In genomic region chr11:60914620-60915249, GRCh38 we compare ENCODE assay signal across 8 cellular contexts. TPM values are rescaled to one million over a fixed set of nuclear protein-coding genes. Genes with fewer than 3 reads are reported as not detected.
DNase-seq lines count a peak whose midpoint lies in the region; ATAC-seq, FAIRE-seq and TF ChIP-seq lines count a peak whose summit lies in the region.

No MANE protein-coding gene starts in this region.

- no peak for FAIRE-seq in K562 (lab: Jason Lieb, UNC)

- H3K27ac Mint-ChIP-seq in immature natural killer cell = peak overlapping the region; percentile 86 to 98 (median 92)
- peak overlapping the region; percentile 95 for H3K27ac Mint-ChIP-seq in stimulated activated memory B cell treated with anti-CD40 and anti-IgM and Interleukin-4, amounts not matched to agents 10 μg/mL and 1 μg/mL and 100 μg/mL, for 72 hours

- CTCF ChIA-PET in RWPE1 (lab: Yijun Ruan, JAX) = interaction anchor here (0.6 to 1.6 kb wide), 4 partner anchors 27 to 216 kb away, joined by 3 to 5 read pairs (median 4); no protein-coding TSS in a partner anchor
- CTCF ChIA-PET in K562 (lab: Yijun Ruan, JAX; ENCODE audit: low intra/inter-chr PET ratio) = interaction anchor here (0.7 kb wide), 1 partner anchor 258 kb away, joined by 3 read pairs; no protein-coding TSS in a partner anchor

- intact Hi-C loops in K562 (cut with micrococcal nuclease) = loop anchor here (2.0 kb wide), 1 partner anchor 50 kb away; no protein-coding TSS in a partner anchor

- BruUV-seq in K562 (replicated peaks; lab: Mats Ljungman, UMichigan) = no TSS peak

- H3K9me3 Mint-ChIP-seq in immature natural killer cell = no peaks in the 10 kb centered on the region
- peaks cover 3% of the 10 kb centered on the region for H3K9me3 Mint-ChIP-seq in stimulated activated memory B cell treated with anti-CD40 and anti-IgM and Interleukin-4, amounts not matched to agents 10 μg/mL and 1 μg/mL and 100 μg/mL, for 72 hours

- in situ Hi-C loops in K562 (cut with MboI) = no loop called here

- 5% methylated on average over 27 of the region's 32 CpGs for WGBS in K562 (ENCODE audit: insufficient coverage, low coverage, missing lambda C conversion rate)

- no peak for TF ChIP-seq CTCF in RWPE1 (conservative IDR thresholded peaks at IDR 0.05; ENCODE audit: low read depth)
- no peak for TF ChIP-seq CTCF in K562 (IDR thresholded peaks at IDR 0.05 in 2 of 3, conservative IDR thresholded peaks at IDR 0.05 in 1 of 3; ENCODE audit: insufficient read depth in 2 of 3, low read depth in 1 of 3, low read length in 3 of 3)

- no peak for TF ChIP-seq EP300 in K562 (IDR thresholded peaks at IDR 0.05; ENCODE audit: low read length)

- no peaks in the 10 kb centered on the region for H3K27me3 ChIP-seq in K562 (ENCODE audit: control insufficient read depth in 2 of 2, insufficient read depth in 2 of 2, low read length in 2 of 2)

- ATAC-seq in HG02610 (IDR thresholded peaks at IDR 0.05; ENCODE audit: unreplicated experiment) (peak; percentile 1), K562 (peak; percentile 55), HG02970 (IDR thresholded peaks at IDR 0.05; ENCODE audit: low FRiP score, unreplicated experiment) (no peak), GM18520 (IDR thresholded peaks at IDR 0.05; ENCODE audit: unreplicated experiment) (no peak)
- peak; percentile 10 for ATAC-seq in stimulated activated memory B cell treated with anti-CD40 and anti-IgM and Interleukin-4, amounts not matched to agents 10 μg/mL and 1 μg/mL and 100 μg/mL, for 72 hours

- peak overlapping the region; percentile 89 for H3K27ac ChIP-seq in RWPE1
- H3K27ac ChIP-seq in K562 (ENCODE audit: extremely low read depth, low read depth, low read length) = peak overlapping the region; percentile 93

- H3K4me3 Mint-ChIP-seq in immature natural killer cell = peak overlapping the region; percentile 90 to 99 (median 98)
- H3K4me3 Mint-ChIP-seq in stimulated activated memory B cell treated with anti-CD40 and anti-IgM and Interleukin-4, amounts not matched to agents 10 μg/mL and 1 μg/mL and 100 μg/mL, for 72 hours = peak overlapping the region; percentile 94

- H3K9me3 ChIP-seq in K562 (replicated peaks; ENCODE audit: control insufficient read depth, insufficient read depth, low read depth, low read length) = peaks cover 8% of the 10 kb centered on the region

- H3K9ac ChIP-seq in K562 (ENCODE audit: insufficient read depth in 1 of 2, low read depth in 2 of 2, low read length in 2 of 2) = peak overlapping the region; percentile 91 to 96

- POLR2A ChIA-PET in RWPE1 (lab: Yijun Ruan, JAX; ENCODE audit: low non-redundant PET) = interaction anchor here (0.7 to 0.9 kb wide), 2 partner anchors 9 to 124 kb away, joined by 3 to 4 read pairs; no protein-coding TSS in a partner anchor
- POLR2A ChIA-PET in K562 (lab: Yijun Ruan, JAX) = interaction anchor here (0.5 to 2.3 kb wide), 10 partner anchors 9 to 470 kb away, joined by 3 to 14 read pairs (median 4); partner anchors contain the start of genes PRPF19, TMEM132A and VPS37C

- DNase-seq in ELR (ENCODE audit: low read depth) = peak; percentile 63
- peak; percentile 46 for DNase-seq in RWPE1 (ENCODE audit: low spot score)
- peak; percentile 35 to 64 (median 58) for DNase-seq in K562 (ENCODE audit: extremely low read depth in 1 of 4, low spot score in 3 of 4)
- peak; percentile 39 to 46 (median 43) for DNase-seq in immature natural killer cell

- H3K4me3 ChIP-seq in K562 = peak overlapping the region; percentile 50

- no peak for TF ChIP-seq RAD21 in K562 (CRISPR knock-in tag; conservative IDR thresholded peaks at IDR 0.05 in 1 of 2, IDR thresholded peaks at IDR 0.05 in 1 of 2)

- H3K4me1 ChIP-seq in K562 (replicated peaks in 1 of 2; ENCODE audit: control insufficient read depth in 2 of 2, insufficient read depth in 2 of 2, low read length in 2 of 2) = peaks cover 17 to 29% of the 10 kb centered on the region in 2 experiments; a peak in 4 of 5 replicates

- no peak for TF ChIP-seq POLR2A in K562 (conservative IDR thresholded peaks at IDR 0.05)

- peaks cover 54% of the 10 kb centered on the region for H3K79me2 ChIP-seq in K562 (ENCODE audit: control insufficient read depth, insufficient read depth, low read length)

- H2AFZ ChIP-seq in K562 (ENCODE audit: low read depth, low read length) = peak overlapping the region; percentile 100

- peaks cover 63 to 67% of the 10 kb centered on the region in 2 donors for H3K4me1 Mint-ChIP-seq in immature natural killer cell
- H3K4me1 Mint-ChIP-seq in stimulated activated memory B cell treated with anti-CD40 and anti-IgM and Interleukin-4, amounts not matched to agents 10 μg/mL and 1 μg/mL and 100 μg/mL, for 72 hours = peaks cover 79% of the 10 kb centered on the region

- H3K27me3 Mint-ChIP-seq in immature natural killer cell (ENCODE audit: low read depth in 3 of 3) = peaks cover 6 to 9% (median 7%) of the 10 kb centered on the region in 3 donors
- no peaks in the 10 kb centered on the region for H3K27me3 Mint-ChIP-seq in stimulated activated memory B cell treated with anti-CD40 and anti-IgM and Interleukin-4, amounts not matched to agents 10 μg/mL and 1 μg/mL and 100 μg/mL, for 72 hours

- H3K4me2 ChIP-seq in K562 (ENCODE audit: insufficient read depth, low read length) = peak overlapping the region; percentile 94

- H3K36me3 ChIP-seq in K562 (ENCODE audit: control insufficient read depth, insufficient read depth, low read length) = peaks cover 25% of the 10 kb centered on the region

- H3K9me1 ChIP-seq in K562 (ENCODE audit: control insufficient read depth, insufficient read depth, low read length) = no peaks in the 10 kb centered on the region

- H4K20me1 ChIP-seq in K562 (replicated peaks; ENCODE audit: control insufficient read depth, insufficient read depth, low read length) = peaks cover 5% of the 10 kb centered on the region; the same call in 1 of the 2 replicates

- peaks cover 0 to 4% (median 4%) of the 10 kb centered on the region in 3 donors for H3K36me3 Mint-ChIP-seq in immature natural killer cell
- H3K36me3 Mint-ChIP-seq in stimulated activated memory B cell treated with anti-CD40 and anti-IgM and Interleukin-4, amounts not matched to agents 10 μg/mL and 1 μg/mL and 100 μg/mL, for 72 hours = peaks cover 18% of the 10 kb centered on the region

RNA-seq across cellular contexts. Expression of gene TMEM109, which starts 0.8 kb away (rescaled TPM):
- 15.1 and 39.4 TPM in 2 replicates for total RNA-seq in K562 (2011; cell fraction: chromatin; rRNA removed; ENCODE audit: low replicate concordance)
- total RNA-seq in K562 (2011; cell fraction: nucleolus; rRNA removed) = 48.2 and 68.0 TPM in 2 replicates
- total RNA-seq in K562 (2011; cell fraction: nucleoplasm; rRNA removed) = 65.5 and 90.9 TPM in 2 replicates
- total RNA-seq in K562 (2014; rRNA removed) (26.8 and 48.2 TPM in 2 replicates), K562 (2014; rRNA removed; fragmentation: Illumina TruSeq; extraction: Trizol) (23.3 and 30.5 TPM in 2 replicates), K562 (2015; rRNA removed; fragmentation: Illumina TruSeq; extraction: Trizol) (31.3 and 32.7 TPM in 2 replicates), K562 (2021) (69.8 and 79.0 TPM in 2 replicates)
- polyA plus RNA-seq in K562 (2011; rRNA removed) (16.2 and 24.9 TPM in 2 replicates), K562 (2014; fragmentation: Illumina TruSeq; extraction: Trizol) (71.3 and 83.1 TPM in 2 replicates), K562 (2014; fragmentation: Nextera tagmentation; extraction: Ambion mirVana) (10 to 100 TPM in 1 of 2 experiments, 1 to 10 TPM in 1; 9.2 to 18.3 TPM), K562 (2014; rRNA removed) (31.7 and 44.0 TPM in 2 replicates), immature natural killer cell (100 to 1,000 TPM; 292 to 631 (median 400) TPM)
- 21.6 and 39.6 TPM in 2 replicates for polyA plus RNA-seq in K562 (2011; cell fraction: cytosol; rRNA removed)
- 16.5 and 20.7 TPM in 2 replicates for polyA plus RNA-seq in K562 (2011; cell fraction: nucleus; rRNA removed)
- polyA plus RNA-seq in K562 (2012) = 43.2 and 51.4 TPM in 2 replicates
- 10.7 and 12.1 TPM in 2 replicates for polyA minus RNA-seq in K562 (2011; rRNA and poly(A)+ RNA removed)
- polyA minus RNA-seq in K562 (2011; cell fraction: cytosol; rRNA and poly(A)+ RNA removed) = 20.4 and 24.0 TPM in 2 replicates
- 5.5 and 8.0 TPM in 2 replicates for polyA minus RNA-seq in K562 (2011; cell fraction: nucleus; rRNA and poly(A)+ RNA removed)

RNA-seq across cellular contexts. Expression of gene PRPF19, which starts 8.3 kb away (rescaled TPM):
- 44.6 and 81.5 TPM in 2 replicates for total RNA-seq in K562 (2011; cell fraction: chromatin; rRNA removed; ENCODE audit: low replicate concordance)
- 57.1 and 61.7 TPM in 2 replicates for total RNA-seq in K562 (2011; cell fraction: nucleolus; rRNA removed)
- 54.4 and 88.4 TPM in 2 replicates for total RNA-seq in K562 (2011; cell fraction: nucleoplasm; rRNA removed)
- 93.5 and 122 TPM in 2 replicates for total RNA-seq in K562 (2014; rRNA removed)
- total RNA-seq in K562 (2014; rRNA removed; fragmentation: Illumina TruSeq; extraction: Trizol) = 58.4 and 68.0 TPM in 2 replicates
- total RNA-seq in K562 (2015; rRNA removed; fragmentation: Illumina TruSeq; extraction: Trizol) = 84.9 and 89.6 TPM in 2 replicates
- total RNA-seq in K562 (2021) = 193 and 208 TPM in 2 replicates
- 31.5 and 61.8 TPM in 2 replicates for polyA plus RNA-seq in K562 (2011; rRNA removed)
- polyA plus RNA-seq in K562 (2011; cell fraction: cytosol; rRNA removed) = 40.2 and 96.7 TPM in 2 replicates
- polyA plus RNA-seq in K562 (2011; cell fraction: nucleus; rRNA removed) = 41.7 and 70.4 TPM in 2 replicates
- polyA plus RNA-seq in K562 (2012) = 146 and 194 TPM in 2 replicates
- 212 and 213 TPM in 2 replicates for polyA plus RNA-seq in K562 (2014; fragmentation: Illumina TruSeq; extraction: Trizol)
- polyA plus RNA-seq in K562 (2014; fragmentation: Nextera tagmentation; extraction: Ambion mirVana) = 10 to 100 TPM in 1 of 2 experiments, 1 to 10 TPM in 1; 9.4 to 16.5 TPM
- 73.1 and 73.2 TPM in 2 replicates for polyA plus RNA-seq in K562 (2014; rRNA removed)
- polyA minus RNA-seq in K562 (2011; rRNA and poly(A)+ RNA removed) = 23.9 and 28.7 TPM in 2 replicates
- 53.3 and 75.9 TPM in 2 replicates for polyA minus RNA-seq in K562 (2011; cell fraction: cytosol; rRNA and poly(A)+ RNA removed)
- polyA minus RNA-seq in K562 (2011; cell fraction: nucleus; rRNA and poly(A)+ RNA removed) = 41.1 and 43.4 TPM in 2 replicates
- 10 to 100 TPM in 2 of 3 donors, 1 to 10 TPM in 1; 8.9 to 15.2 (median 13.6) TPM for polyA plus RNA-seq in immature natural killer cell

RNA-seq across cellular contexts. Expression of gene TMEM132A, which starts 9.5 kb away (rescaled TPM):
- 0.77 and 2.6 TPM in 2 replicates for total RNA-seq in K562 (2011; cell fraction: chromatin; rRNA removed; ENCODE audit: low replicate concordance)
- 1.4 and 2.5 TPM in 2 replicates for total RNA-seq in K562 (2011; cell fraction: nucleolus; rRNA removed)
- total RNA-seq in K562 (2011; cell fraction: nucleoplasm; rRNA removed) = 1.2 and 2.1 TPM in 2 replicates
- total RNA-seq in K562 (2014; rRNA removed) = 0.12 and 0.14 TPM in 2 replicates
- total RNA-seq in K562 (2014; rRNA removed; fragmentation: Illumina TruSeq; extraction: Trizol) = not detected in 2 replicates
- total RNA-seq in K562 (2015; rRNA removed; fragmentation: Illumina TruSeq; extraction: Trizol) = 0.04 TPM in 1 of 2 replicates, not detected in the other
- total RNA-seq in K562 (2021) = 0.24 and 0.47 TPM in 2 replicates
- polyA plus RNA-seq in K562 (2011; rRNA removed) = 0.18 and 0.20 TPM in 2 replicates
- 0.03 and 0.30 TPM in 2 replicates for polyA plus RNA-seq in K562 (2011; cell fraction: cytosol; rRNA removed)
- polyA plus RNA-seq in K562 (2011; cell fraction: nucleus; rRNA removed) = 1.1 and 3.4 TPM in 2 replicates
- 0.12 and 0.26 TPM in 2 replicates for polyA plus RNA-seq in K562 (2012)
- polyA plus RNA-seq in K562 (2014; fragmentation: Illumina TruSeq; extraction: Trizol) = not detected in 2 replicates
- not detected for polyA plus RNA-seq in K562 (2014; fragmentation: Nextera tagmentation; extraction: Ambion mirVana)
- polyA plus RNA-seq in K562 (2014; rRNA removed) = 0.93 and 1.1 TPM in 2 replicates
- polyA minus RNA-seq in K562 (2011; rRNA and poly(A)+ RNA removed) = 0.15 and 0.46 TPM in 2 replicates
- 0.73 and 1.4 TPM in 2 replicates for polyA minus RNA-seq in K562 (2011; cell fraction: cytosol; rRNA and poly(A)+ RNA removed)
- polyA minus RNA-seq in K562 (2011; cell fraction: nucleus; rRNA and poly(A)+ RNA removed) = 1.8 and 2.2 TPM in 2 replicates
- not detected for polyA plus RNA-seq in immature natural killer cell

RNA-seq across cellular contexts. Expression of gene SLC15A3, which starts 37.2 kb away (rescaled TPM):
- total RNA-seq in K562 (2011; cell fraction: chromatin; rRNA removed; ENCODE audit: low replicate concordance) = not detected in 2 replicates
- total RNA-seq in K562 (2011; cell fraction: nucleolus; rRNA removed) = not detected in 2 replicates
- total RNA-seq in K562 (2011; cell fraction: nucleoplasm; rRNA removed) = not detected in 2 replicates
- total RNA-seq in K562 (2014; rRNA removed) (not detected in 2 replicates), K562 (2014; rRNA removed; fragmentation: Illumina TruSeq; extraction: Trizol) (not detected in 2 replicates), K562 (2015; rRNA removed; fragmentation: Illumina TruSeq; extraction: Trizol) (not detected in 2 replicates), K562 (2021) (0.27 and 0.45 TPM in 2 replicates)
- polyA plus RNA-seq in K562 (2011; rRNA removed) (not detected in 2 replicates), K562 (2014; fragmentation: Illumina TruSeq; extraction: Trizol) (not detected in 2 replicates), K562 (2014; fragmentation: Nextera tagmentation; extraction: Ambion mirVana) (not detected), K562 (2014; rRNA removed) (0.07 TPM in 1 of 2 replicates, not detected in the other), immature natural killer cell (under 1 TPM in 2 of 3 donors, not detected in 1; 0.41 to 0.43 TPM)
- polyA plus RNA-seq in K562 (2011; cell fraction: cytosol; rRNA removed) = not detected in 2 replicates
- polyA plus RNA-seq in K562 (2011; cell fraction: nucleus; rRNA removed) = not detected in 2 replicates
- not detected in 2 replicates for polyA plus RNA-seq in K562 (2012)
- not detected in 2 replicates for polyA minus RNA-seq in K562 (2011; rRNA and poly(A)+ RNA removed)
- not detected in 2 replicates for polyA minus RNA-seq in K562 (2011; cell fraction: cytosol; rRNA and poly(A)+ RNA removed)
- polyA minus RNA-seq in K562 (2011; cell fraction: nucleus; rRNA and poly(A)+ RNA removed) = not detected in 2 replicates

RNA-seq across cellular contexts. Expression of gene ZP1, which starts 47.4 kb away (rescaled TPM):
- total RNA-seq in K562 (2011; cell fraction: chromatin; rRNA removed; ENCODE audit: low replicate concordance) = not detected in 2 replicates
- not detected in 2 replicates for total RNA-seq in K562 (2011; cell fraction: nucleolus; rRNA removed)
- total RNA-seq in K562 (2011; cell fraction: nucleoplasm; rRNA removed) = not detected in 2 replicates
- total RNA-seq in K562 (2014; rRNA removed) = not detected in 2 replicates
- not detected in 2 replicates for total RNA-seq in K562 (2014; rRNA removed; fragmentation: Illumina TruSeq; extraction: Trizol)
- not detected in 2 replicates for total RNA-seq in K562 (2015; rRNA removed; fragmentation: Illumina TruSeq; extraction: Trizol)
- total RNA-seq in K562 (2021) = not detected in 2 replicates
- polyA plus RNA-seq in K562 (2011; rRNA removed) = 0.11 and 0.12 TPM in 2 replicates
- 0.04 and 0.66 TPM in 2 replicates for polyA plus RNA-seq in K562 (2011; cell fraction: cytosol; rRNA removed)
- 0.70 and 0.72 TPM in 2 replicates for polyA plus RNA-seq in K562 (2011; cell fraction: nucleus; rRNA removed)
- polyA plus RNA-seq in K562 (2012) = 0.08 TPM in 1 of 2 replicates, not detected in the other
- not detected in 2 replicates for polyA plus RNA-seq in K562 (2014; fragmentation: Illumina TruSeq; extraction: Trizol)
- not detected for polyA plus RNA-seq in K562 (2014; fragmentation: Nextera tagmentation; extraction: Ambion mirVana)
- 0.15 TPM in 1 of 2 replicates, not detected in the other for polyA plus RNA-seq in K562 (2014; rRNA removed)
- not detected in 2 replicates for polyA minus RNA-seq in K562 (2011; rRNA and poly(A)+ RNA removed)
- not detected in 2 replicates for polyA minus RNA-seq in K562 (2011; cell fraction: cytosol; rRNA and poly(A)+ RNA removed)
- 0.56 TPM in 1 of 2 replicates, not detected in the other for polyA minus RNA-seq in K562 (2011; cell fraction: nucleus; rRNA and poly(A)+ RNA removed)
- not detected for polyA plus RNA-seq in immature natural killer cell

Comparison
In these comparisons a context has a peak if more than half of its experiments do, and no peak if none do; other contexts are left out.
1. ATAC-seq: peak in HG02610 (single experiment), K562 (single experiment) and stimulated activated memory B cell treated with anti-CD40 and anti-IgM and Interleukin-4, amounts not matched to agents 10 μg/mL and 1 μg/mL and 100 μg/mL, for 72 hours (single experiment); none in HG02970 (single experiment) and GM18520 (single experiment).
2. Peak in every context shown above with its lines, with median percentiles within 50 percentile points of each other: DNase-seq.